ENCODE assay signal across 9 cellular contexts in the genomic region with DNA sequence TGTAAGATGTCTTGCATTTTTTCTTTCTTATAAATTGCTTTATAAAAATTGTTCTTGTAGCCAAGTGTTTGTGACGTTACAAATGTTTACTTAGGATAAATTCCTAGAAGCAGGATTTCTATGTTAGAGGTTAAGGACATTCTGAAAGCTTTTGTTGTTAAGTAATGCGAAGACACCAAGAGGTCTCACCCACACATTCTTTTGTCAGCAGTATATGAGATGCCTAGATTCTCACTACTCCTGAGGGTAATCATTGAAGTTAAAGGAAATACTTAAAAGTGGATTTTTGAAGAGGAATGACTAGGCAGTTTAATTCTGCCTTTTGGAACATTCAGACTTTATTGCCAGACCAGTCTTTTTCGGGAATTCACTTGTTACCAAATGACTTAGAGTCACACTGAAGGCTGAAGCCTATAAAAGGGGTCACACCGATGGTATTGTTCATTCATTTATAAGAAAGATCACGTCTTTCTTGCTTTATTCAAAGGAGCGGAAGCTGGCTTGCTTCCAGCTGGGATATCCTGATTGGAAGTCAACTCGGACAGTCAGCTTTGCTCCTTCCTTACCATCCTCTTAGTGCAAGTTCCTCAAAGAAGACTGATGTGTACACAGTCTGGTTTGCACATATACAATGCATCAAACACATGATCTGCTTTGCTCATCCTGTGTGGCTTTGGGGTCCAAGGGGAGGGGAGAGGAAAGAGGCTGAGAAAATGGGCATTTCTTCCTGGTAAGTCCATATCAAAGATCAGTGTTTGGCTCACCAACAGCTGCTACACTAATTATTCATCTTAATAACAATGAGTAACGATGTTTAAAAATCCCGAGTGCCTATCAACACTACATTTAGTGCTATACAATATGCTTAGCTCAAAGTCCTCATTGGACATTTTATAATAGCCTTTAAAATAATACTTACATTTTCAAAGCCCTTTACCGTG.
DNase-seq lines count a peak whose midpoint lies in the region; ATAC-seq and TF ChIP-seq lines count a peak whose summit lies in the region.
"Had no signal": no experiment of that assay in that cellular context is flagged by ENCODE, and none has a peak within 500 bp of the region (broad histone marks: within the 10 kb centered on the region; RNA-seq: fewer than 3 reads in every experiment).

No MANE protein-coding gene starts in this region.

- ATAC-seq in gastroesophageal sphincter (peak; percentile 71), GM21529 (IDR thresholded peaks at IDR 0.05; ENCODE audit: unreplicated experiment) (no peak)
- no peak for ATAC-seq in CD4-positive, alpha-beta T cell (ENCODE audit: poor library complexity)

- DNase-seq in adipocyte (ENCODE audit: low read depth): peak; percentile 52
- no peak for DNase-seq in CD4-positive, alpha-beta T cell
- no peak for DNase-seq in COR-L47 (lab: John Stamatoyannopoulos, UW)
- DNase-seq: stimulated activated CD4-positive, alpha-beta T cell treated with anti-CD3 and anti-CD28 coated beads, Interleukin-4, amount 100 ng/mL, for 24 hours; T-helper 2 cell had no signal

- TF ChIP-seq CTCF in HEK293 (tag by site-specific recombination; IDR thresholded peaks at IDR 0.05): no peak
- TF ChIP-seq CTCF in gastroesophageal sphincter (IDR thresholded peaks at IDR 0.05): no peak
- no peak for TF ChIP-seq CTCF in CD4-positive, alpha-beta T cell (IDR thresholded peaks at IDR 0.05)

- intact Hi-C loops in CD4-positive, alpha-beta T cell (cut with DNase I, micrococcal nuclease): loop anchor here in 1 of 2 experiments (5.0 kb wide), 1 partner anchor 1053 kb away; no protein-coding TSS in a partner anchor

- peaks cover 11% of the 10 kb centered on the region for H3K27me3 Mint-ChIP-seq in CD4-positive, alpha-beta T cell

- no peak overlapping the region for H3K4me3 ChIP-seq in HEK293 (ENCODE audit: low read depth, low read length)
- peak overlapping the region; percentile 56 for H3K4me3 ChIP-seq in adipocyte (ENCODE audit: low read length)
- no peak overlapping the region for H3K4me3 ChIP-seq in gastroesophageal sphincter
- peak overlapping the region; percentile 24 for H3K4me3 ChIP-seq in skeletal muscle satellite cell (ENCODE audit: low read length)

- peak overlapping the region; percentile 78 for H3K9ac ChIP-seq in adipocyte (ENCODE audit: low read length)
- H3K9ac ChIP-seq in skeletal muscle satellite cell (ENCODE audit: low read depth, low read length): peak overlapping the region; percentile 63

- no peak for TF ChIP-seq POLR2A in gastroesophageal sphincter (IDR thresholded peaks at IDR 0.05)

- no peak for TF ChIP-seq EP300 in gastroesophageal sphincter (IDR thresholded peaks at IDR 0.05)

- H3K4me1 ChIP-seq in HEK293 (ENCODE audit: control insufficient read depth, insufficient read depth, low read length): peaks cover 26% of the 10 kb centered on the region
- peaks cover 36% of the 10 kb centered on the region for H3K4me1 ChIP-seq in adipocyte (ENCODE audit: control insufficient read depth, insufficient read depth, low read length)
- H3K4me1 ChIP-seq in gastroesophageal sphincter: peaks cover 5 to 30% (median 19%) of the 10 kb centered on the region in 3 donors
- H3K4me1 ChIP-seq in skeletal muscle satellite cell (ENCODE audit: control insufficient read depth, insufficient read depth, low read length): peaks cover 27% of the 10 kb centered on the region

- H3K27ac Mint-ChIP-seq in CD4-positive, alpha-beta T cell: no peak overlapping the region

- peak overlapping the region; percentile 62 for H3K4me2 ChIP-seq in skeletal muscle satellite cell (ENCODE audit: low read length)

- H3K27me3 ChIP-seq in adipocyte (replicated peaks; ENCODE audit: control insufficient read depth, insufficient read depth, low read length) (no peaks in the 10 kb centered on the region), gastroesophageal sphincter (no peaks in the 10 kb centered on the region), skeletal muscle satellite cell (ENCODE audit: control insufficient read depth, insufficient read depth, low read length) (no peaks in the 10 kb centered on the region)
- H3K27me3 ChIP-seq in CD4-positive, alpha-beta T cell (ENCODE audit: control insufficient read depth, insufficient read depth, low read length): peaks cover 6% of the 10 kb centered on the region

- H3K9me3 ChIP-seq in HEK293 (ENCODE audit: control insufficient read depth, insufficient read depth, low read depth, low read length) (no peaks in the 10 kb centered on the region), adipocyte (ENCODE audit: control insufficient read depth, low read length) (no peaks in the 10 kb centered on the region), gastroesophageal sphincter (no peaks in the 10 kb centered on the region), skeletal muscle satellite cell (replicated peaks; ENCODE audit: low read length) (no peaks in the 10 kb centered on the region)
- H3K9me3 ChIP-seq in CD4-positive, alpha-beta T cell (ENCODE audit: control insufficient read depth, low read length): no peaks in the 10 kb centered on the region

- H3K4me3 Mint-ChIP-seq in CD4-positive, alpha-beta T cell: no peak overlapping the region

- H3K36me3 Mint-ChIP-seq in CD4-positive, alpha-beta T cell (ENCODE audit: low read depth): no peaks in the 10 kb centered on the region

- H3K36me3 ChIP-seq in HEK293 (ENCODE audit: control insufficient read depth in 2 of 2, insufficient read depth in 1 of 2, low read length in 2 of 2) (no peaks in the 10 kb centered on the region), adipocyte (ENCODE audit: control insufficient read depth, insufficient read depth, low read length, severe bottlenecking) (no peaks in the 10 kb centered on the region), gastroesophageal sphincter (no peaks in the 10 kb centered on the region), skeletal muscle satellite cell (ENCODE audit: insufficient read depth, low read length) (no peaks in the 10 kb centered on the region)

- CTCF ChIA-PET in HEK293 (lab: Yijun Ruan, JAX): interaction anchor here (0.6 to 4.2 kb wide), 6 partner anchors 8 to 619 kb away, joined by 3 to 25 read pairs (median 4); no protein-coding TSS in a partner anchor
- CTCF ChIA-PET in CD4-positive, alpha-beta T cell (lab: Charles Lee): no interaction called here

- H3K27ac ChIP-seq in HEK293 (ENCODE audit: extremely low read depth, low read depth, low read length): peak overlapping the region; percentile 25; the same call in 1 of the 2 replicates
- H3K27ac ChIP-seq in gastroesophageal sphincter: peak overlapping the region; percentile 35 to 73 (median 70)
- no peak overlapping the region for H3K27ac ChIP-seq in CD4-positive, alpha-beta T cell (ENCODE audit: low read depth, low read length)

- H3K9me3 Mint-ChIP-seq in CD4-positive, alpha-beta T cell: no peaks in the 10 kb centered on the region

- POLR2A ChIA-PET in HEK293 (lab: Yijun Ruan, JAX): no interaction called here
- POLR2A ChIA-PET in CD4-positive, alpha-beta T cell (lab: Charles Lee): no interaction called here

- H3K4me1 Mint-ChIP-seq in CD4-positive, alpha-beta T cell (ENCODE audit: low read depth): no peaks in the 10 kb centered on the region

- WGBS in gastroesophageal sphincter (ENCODE audit: low coverage in 1 of 2), 2 donors: 34 to 43% methylated on average over 10 of the region's 10 CpGs

TF ChIP-seq in HEK293, 187 proteins besides CTCF, POLR2A, EP300 and RAD21:
- TF ChIP-seq, protein P1, sequence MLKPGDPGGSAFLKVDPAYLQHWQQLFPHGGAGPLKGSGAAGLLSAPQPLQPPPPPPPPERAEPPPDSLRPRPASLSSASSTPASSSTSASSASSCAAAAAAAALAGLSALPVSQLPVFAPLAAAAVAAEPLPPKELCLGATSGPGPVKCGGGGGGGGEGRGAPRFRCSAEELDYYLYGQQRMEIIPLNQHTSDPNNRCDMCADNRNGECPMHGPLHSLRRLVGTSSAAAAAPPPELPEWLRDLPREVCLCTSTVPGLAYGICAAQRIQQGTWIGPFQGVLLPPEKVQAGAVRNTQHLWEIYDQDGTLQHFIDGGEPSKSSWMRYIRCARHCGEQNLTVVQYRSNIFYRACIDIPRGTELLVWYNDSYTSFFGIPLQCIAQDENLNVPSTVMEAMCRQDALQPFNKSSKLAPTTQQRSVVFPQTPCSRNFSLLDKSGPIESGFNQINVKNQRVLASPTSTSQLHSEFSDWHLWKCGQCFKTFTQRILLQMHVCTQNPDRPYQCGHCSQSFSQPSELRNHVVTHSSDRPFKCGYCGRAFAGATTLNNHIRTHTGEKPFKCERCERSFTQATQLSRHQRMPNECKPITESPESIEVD (tag by site-specific recombination; IDR thresholded peaks at IDR 0.05): no peak
- TF ChIP-seq ZNF548 (tag by site-specific recombination; IDR thresholded peaks at IDR 0.05): no peak
- TF ChIP-seq, protein P2, sequence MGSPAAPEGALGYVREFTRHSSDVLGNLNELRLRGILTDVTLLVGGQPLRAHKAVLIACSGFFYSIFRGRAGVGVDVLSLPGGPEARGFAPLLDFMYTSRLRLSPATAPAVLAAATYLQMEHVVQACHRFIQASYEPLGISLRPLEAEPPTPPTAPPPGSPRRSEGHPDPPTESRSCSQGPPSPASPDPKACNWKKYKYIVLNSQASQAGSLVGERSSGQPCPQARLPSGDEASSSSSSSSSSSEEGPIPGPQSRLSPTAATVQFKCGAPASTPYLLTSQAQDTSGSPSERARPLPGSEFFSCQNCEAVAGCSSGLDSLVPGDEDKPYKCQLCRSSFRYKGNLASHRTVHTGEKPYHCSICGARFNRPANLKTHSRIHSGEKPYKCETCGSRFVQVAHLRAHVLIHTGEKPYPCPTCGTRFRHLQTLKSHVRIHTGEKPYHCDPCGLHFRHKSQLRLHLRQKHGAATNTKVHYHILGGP (tag by site-specific recombination; IDR thresholded peaks at IDR 0.05): peak; percentile 54; the same call in 1 of the 2 replicates
- TF ChIP-seq HOXD13 (CRISPR knock-in tag; IDR thresholded peaks at IDR 0.05; ENCODE audit: borderline replicate concordance): no peak

Comparison
In these comparisons a context has a peak if more than half of its experiments do, and no peak if none do; other contexts are left out.
1. H3K4me3 ChIP-seq: peak in adipocyte (single experiment) and skeletal muscle satellite cell (single experiment); none in HEK293 (single experiment) and gastroesophageal sphincter (0 of 2).